ENCODE assay signal across 1 cellular context in genomic region chr20:1638643-1639042, GRCh38.
TF ChIP-seq lines count a peak whose summit lies in the region.
"Not testable (repeated sequence)": the region's sequence is repeated elsewhere in the genome, so short reads cannot be mapped to it uniquely, and the experiment has no call there.

No MANE protein-coding gene starts in this region.

TF ChIP-seq in HepG2, 621 proteins besides CTCF, POLR2A, EP300 and RAD21:
- TF ChIP-seq CEBPG (CRISPR knock-in tag; IDR thresholded peaks at IDR 0.05), result peak; percentile 72
- TF ChIP-seq ZMYM2 (CRISPR knock-in tag; IDR thresholded peaks at IDR 0.05), result 0 out of 2 replicates have a peak, but pooled peaks have one; percentile 36
- TF ChIP-seq FOXA1 (IDR thresholded peaks at IDR 0.05), result not testable (repeated sequence)
- TF ChIP-seq FOXA1 (CRISPR knock-in tag; IDR thresholded peaks at IDR 0.05), result 0 out of 2 replicates have a peak, but pooled peaks have one; percentile 12
- TF ChIP-seq MAX (IDR thresholded peaks at IDR 0.05), result 0 out of 2 replicates have a peak, but pooled peaks have one; percentile 16
- peak; percentile 34; the same call in 1 of the 2 replicates for TF ChIP-seq ZMYM3 (CRISPR knock-in tag; IDR thresholded peaks at IDR 0.05)
- TF ChIP-seq ZNF7 (CRISPR knock-in tag; IDR thresholded peaks at IDR 0.05), result 0 out of 2 replicates have a peak, but pooled peaks have one; percentile 21
- peak; percentile 69; the same call in 1 of the 2 replicates for TF ChIP-seq CEBPB (IDR thresholded peaks at IDR 0.05; ENCODE audit: borderline replicate concordance, low read depth, low read length)
- peak; percentile 40; the same call in 1 of the 2 replicates for TF ChIP-seq FOXA3 (CRISPR knock-in tag; IDR thresholded peaks at IDR 0.05)
- peak; percentile 50; the same call in 1 of the 2 replicates for TF ChIP-seq PATZ1 (CRISPR knock-in tag; IDR thresholded peaks at IDR 0.05)
- TF ChIP-seq MNT (IDR thresholded peaks at IDR 0.05), result 0 out of 2 replicates have a peak, but pooled peaks have one; percentile 16
- TF ChIP-seq TFAP4 (IDR thresholded peaks at IDR 0.05; ENCODE audit: borderline replicate concordance, low read depth), result peak; percentile 37; the same call in 1 of the 2 replicates
